In genomic region chr19:14571695-14572490, GRCh38 we compare ENCODE assay signal across 1 cellular context.
TF ChIP-seq lines count a peak whose summit lies in the region.

NDUFB7 (minus strand) TSS chr19:14572066; CDS start chr19:14572000, 66 bp downstream.

TF ChIP-seq in HepG2, 621 proteins besides CTCF, POLR2A, EP300 and RAD21 (continued from another document and continues in another):
- TF ChIP-seq, protein P1, sequence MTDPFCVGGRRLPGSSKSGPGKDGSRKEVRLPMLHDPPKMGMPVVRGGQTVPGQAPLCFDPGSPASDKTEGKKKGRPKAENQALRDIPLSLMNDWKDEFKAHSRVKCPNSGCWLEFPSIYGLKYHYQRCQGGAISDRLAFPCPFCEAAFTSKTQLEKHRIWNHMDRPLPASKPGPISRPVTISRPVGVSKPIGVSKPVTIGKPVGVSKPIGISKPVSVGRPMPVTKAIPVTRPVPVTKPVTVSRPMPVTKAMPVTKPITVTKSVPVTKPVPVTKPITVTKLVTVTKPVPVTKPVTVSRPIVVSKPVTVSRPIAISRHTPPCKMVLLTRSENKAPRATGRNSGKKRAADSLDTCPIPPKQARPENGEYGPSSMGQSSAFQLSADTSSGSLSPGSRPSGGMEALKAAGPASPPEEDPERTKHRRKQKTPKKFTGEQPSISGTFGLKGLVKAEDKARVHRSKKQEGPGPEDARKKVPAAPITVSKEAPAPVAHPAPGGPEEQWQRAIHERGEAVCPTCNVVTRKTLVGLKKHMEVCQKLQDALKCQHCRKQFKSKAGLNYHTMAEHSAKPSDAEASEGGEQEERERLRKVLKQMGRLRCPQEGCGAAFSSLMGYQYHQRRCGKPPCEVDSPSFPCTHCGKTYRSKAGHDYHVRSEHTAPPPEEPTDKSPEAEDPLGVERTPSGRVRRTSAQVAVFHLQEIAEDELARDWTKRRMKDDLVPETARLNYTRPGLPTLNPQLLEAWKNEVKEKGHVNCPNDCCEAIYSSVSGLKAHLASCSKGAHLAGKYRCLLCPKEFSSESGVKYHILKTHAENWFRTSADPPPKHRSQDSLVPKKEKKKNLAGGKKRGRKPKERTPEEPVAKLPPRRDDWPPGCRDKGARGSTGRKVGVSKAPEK (CRISPR knock-in tag; IDR thresholded peaks at IDR 0.05; ENCODE audit: borderline replicate concordance) = no peak
- no peak for TF ChIP-seq TOPORS (CRISPR knock-in tag; IDR thresholded peaks at IDR 0.05)
- peak; percentile 58; the same call in 1 of the 2 replicates for TF ChIP-seq SALL2 (CRISPR knock-in tag; IDR thresholded peaks at IDR 0.05)
- TF ChIP-seq ZNF224 (CRISPR knock-in tag; IDR thresholded peaks at IDR 0.05) = peak; percentile 70; the same call in 1 of the 2 replicates
- TF ChIP-seq SNAPC5 (CRISPR knock-in tag; IDR thresholded peaks at IDR 0.05; ENCODE audit: borderline replicate concordance) = 0 out of 2 replicates have a peak, but pooled peaks have one; percentile 77
- peak; percentile 49 for TF ChIP-seq ZNF629 (CRISPR knock-in tag; conservative IDR thresholded peaks at IDR 0.05)
- TF ChIP-seq KIAA2018 (CRISPR knock-in tag; IDR thresholded peaks at IDR 0.05; ENCODE audit: borderline replicate concordance) = no peak
- TF ChIP-seq STAG1 (CRISPR knock-in tag; IDR thresholded peaks at IDR 0.05) = no peak
- TF ChIP-seq ZNF761 (CRISPR knock-in tag; conservative IDR thresholded peaks at IDR 0.05) = no peak
- TF ChIP-seq, protein P2, sequence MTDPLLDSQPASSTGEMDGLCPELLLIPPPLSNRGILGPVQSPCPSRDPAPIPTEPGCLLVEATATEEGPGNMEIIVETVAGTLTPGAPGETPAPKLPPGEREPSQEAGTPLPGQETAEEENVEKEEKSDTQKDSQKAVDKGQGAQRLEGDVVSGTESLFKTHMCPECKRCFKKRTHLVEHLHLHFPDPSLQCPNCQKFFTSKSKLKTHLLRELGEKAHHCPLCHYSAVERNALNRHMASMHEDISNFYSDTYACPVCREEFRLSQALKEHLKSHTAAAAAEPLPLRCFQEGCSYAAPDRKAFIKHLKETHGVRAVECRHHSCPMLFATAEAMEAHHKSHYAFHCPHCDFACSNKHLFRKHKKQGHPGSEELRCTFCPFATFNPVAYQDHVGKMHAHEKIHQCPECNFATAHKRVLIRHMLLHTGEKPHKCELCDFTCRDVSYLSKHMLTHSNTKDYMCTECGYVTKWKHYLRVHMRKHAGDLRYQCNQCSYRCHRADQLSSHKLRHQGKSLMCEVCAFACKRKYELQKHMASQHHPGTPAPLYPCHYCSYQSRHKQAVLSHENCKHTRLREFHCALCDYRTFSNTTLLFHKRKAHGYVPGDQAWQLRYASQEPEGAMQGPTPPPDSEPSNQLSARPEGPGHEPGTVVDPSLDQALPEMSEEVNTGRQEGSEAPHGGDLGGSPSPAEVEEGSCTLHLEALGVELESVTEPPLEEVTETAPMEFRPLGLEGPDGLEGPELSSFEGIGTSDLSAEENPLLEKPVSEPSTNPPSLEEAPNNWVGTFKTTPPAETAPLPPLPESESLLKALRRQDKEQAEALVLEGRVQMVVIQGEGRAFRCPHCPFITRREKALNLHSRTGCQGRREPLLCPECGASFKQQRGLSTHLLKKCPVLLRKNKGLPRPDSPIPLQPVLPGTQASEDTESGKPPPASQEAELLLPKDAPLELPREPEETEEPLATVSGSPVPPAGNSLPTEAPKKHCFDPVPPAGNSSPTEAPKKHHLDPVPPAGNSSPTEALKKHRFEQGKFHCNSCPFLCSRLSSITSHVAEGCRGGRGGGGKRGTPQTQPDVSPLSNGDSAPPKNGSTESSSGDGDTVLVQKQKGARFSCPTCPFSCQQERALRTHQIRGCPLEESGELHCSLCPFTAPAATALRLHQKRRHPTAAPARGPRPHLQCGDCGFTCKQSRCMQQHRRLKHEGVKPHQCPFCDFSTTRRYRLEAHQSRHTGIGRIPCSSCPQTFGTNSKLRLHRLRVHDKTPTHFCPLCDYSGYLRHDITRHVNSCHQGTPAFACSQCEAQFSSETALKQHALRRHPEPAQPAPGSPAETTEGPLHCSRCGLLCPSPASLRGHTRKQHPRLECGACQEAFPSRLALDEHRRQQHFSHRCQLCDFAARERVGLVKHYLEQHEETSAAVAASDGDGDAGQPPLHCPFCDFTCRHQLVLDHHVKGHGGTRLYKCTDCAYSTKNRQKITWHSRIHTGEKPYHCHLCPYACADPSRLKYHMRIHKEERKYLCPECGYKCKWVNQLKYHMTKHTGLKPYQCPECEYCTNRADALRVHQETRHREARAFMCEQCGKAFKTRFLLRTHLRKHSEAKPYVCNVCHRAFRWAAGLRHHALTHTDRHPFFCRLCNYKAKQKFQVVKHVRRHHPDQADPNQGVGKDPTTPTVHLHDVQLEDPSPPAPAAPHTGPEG (CRISPR knock-in tag; IDR thresholded peaks at IDR 0.05) = peak; percentile 66; the same call in 1 of the 2 replicates
- TF ChIP-seq, protein P3, sequence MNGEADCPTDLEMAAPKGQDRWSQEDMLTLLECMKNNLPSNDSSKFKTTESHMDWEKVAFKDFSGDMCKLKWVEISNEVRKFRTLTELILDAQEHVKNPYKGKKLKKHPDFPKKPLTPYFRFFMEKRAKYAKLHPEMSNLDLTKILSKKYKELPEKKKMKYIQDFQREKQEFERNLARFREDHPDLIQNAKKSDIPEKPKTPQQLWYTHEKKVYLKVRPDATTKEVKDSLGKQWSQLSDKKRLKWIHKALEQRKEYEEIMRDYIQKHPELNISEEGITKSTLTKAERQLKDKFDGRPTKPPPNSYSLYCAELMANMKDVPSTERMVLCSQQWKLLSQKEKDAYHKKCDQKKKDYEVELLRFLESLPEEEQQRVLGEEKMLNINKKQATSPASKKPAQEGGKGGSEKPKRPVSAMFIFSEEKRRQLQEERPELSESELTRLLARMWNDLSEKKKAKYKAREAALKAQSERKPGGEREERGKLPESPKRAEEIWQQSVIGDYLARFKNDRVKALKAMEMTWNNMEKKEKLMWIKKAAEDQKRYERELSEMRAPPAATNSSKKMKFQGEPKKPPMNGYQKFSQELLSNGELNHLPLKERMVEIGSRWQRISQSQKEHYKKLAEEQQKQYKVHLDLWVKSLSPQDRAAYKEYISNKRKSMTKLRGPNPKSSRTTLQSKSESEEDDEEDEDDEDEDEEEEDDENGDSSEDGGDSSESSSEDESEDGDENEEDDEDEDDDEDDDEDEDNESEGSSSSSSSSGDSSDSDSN (CRISPR knock-in tag; IDR thresholded peaks at IDR 0.05) = peak; percentile 63
- TF ChIP-seq ZBTB21 (CRISPR knock-in tag; IDR thresholded peaks at IDR 0.05) = no peak; the same call in 1 of the 2 replicates
- TF ChIP-seq ATF3 (CRISPR knock-in tag; IDR thresholded peaks at IDR 0.05) = peak; percentile 40
- TF ChIP-seq IRF9 (CRISPR knock-in tag; IDR thresholded peaks at IDR 0.05; ENCODE audit: borderline replicate concordance) = no peak
- TF ChIP-seq GTF2F1 (IDR thresholded peaks at IDR 0.05; ENCODE audit: low read length) = no peak
- TF ChIP-seq, protein P4, sequence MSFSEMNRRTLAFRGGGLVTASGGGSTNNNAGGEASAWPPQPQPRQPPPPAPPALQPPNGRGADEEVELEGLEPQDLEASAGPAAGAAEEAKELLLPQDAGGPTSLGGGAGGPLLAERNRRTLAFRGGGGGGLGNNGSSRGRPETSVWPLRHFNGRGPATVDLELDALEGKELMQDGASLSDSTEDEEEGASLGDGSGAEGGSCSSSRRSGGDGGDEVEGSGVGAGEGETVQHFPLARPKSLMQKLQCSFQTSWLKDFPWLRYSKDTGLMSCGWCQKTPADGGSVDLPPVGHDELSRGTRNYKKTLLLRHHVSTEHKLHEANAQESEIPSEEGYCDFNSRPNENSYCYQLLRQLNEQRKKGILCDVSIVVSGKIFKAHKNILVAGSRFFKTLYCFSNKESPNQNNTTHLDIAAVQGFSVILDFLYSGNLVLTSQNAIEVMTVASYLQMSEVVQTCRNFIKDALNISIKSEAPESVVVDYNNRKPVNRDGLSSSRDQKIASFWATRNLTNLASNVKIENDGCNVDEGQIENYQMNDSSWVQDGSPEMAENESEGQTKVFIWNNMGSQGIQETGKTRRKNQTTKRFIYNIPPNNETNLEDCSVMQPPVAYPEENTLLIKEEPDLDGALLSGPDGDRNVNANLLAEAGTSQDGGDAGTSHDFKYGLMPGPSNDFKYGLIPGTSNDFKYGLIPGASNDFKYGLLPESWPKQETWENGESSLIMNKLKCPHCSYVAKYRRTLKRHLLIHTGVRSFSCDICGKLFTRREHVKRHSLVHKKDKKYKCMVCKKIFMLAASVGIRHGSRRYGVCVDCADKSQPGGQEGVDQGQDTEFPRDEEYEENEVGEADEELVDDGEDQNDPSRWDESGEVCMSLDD (CRISPR knock-in tag; IDR thresholded peaks at IDR 0.05; ENCODE audit: borderline replicate concordance) = peak; percentile 40; the same call in 1 of the 2 replicates
- TF ChIP-seq ZNF280D (CRISPR knock-in tag; IDR thresholded peaks at IDR 0.05) = peak; percentile 53; the same call in 1 of the 2 replicates
- peak; percentile 87 for TF ChIP-seq HDAC1 (CRISPR knock-in tag; IDR thresholded peaks at IDR 0.05)
- TF ChIP-seq SPEN (CRISPR knock-in tag; IDR thresholded peaks at IDR 0.05; ENCODE audit: low read depth) = peak; percentile 94
